14 cellular contexts compared by ENCODE assay signal in genomic region chrX:22445880-22446279, GRCh38.
DNase-seq lines count a peak whose midpoint lies in the region; ATAC-seq and TF ChIP-seq lines count a peak whose summit lies in the region.
"Had no signal": no experiment of that assay in that cellular context is flagged by ENCODE, and none has a peak within 500 bp of the region (broad histone marks: within the 10 kb centered on the region; RNA-seq: fewer than 3 reads in every experiment).

No MANE protein-coding gene starts in this region.

- no peak overlapping the region for H3K4me3 Mint-ChIP-seq in WTC11
- H3K4me3 Mint-ChIP-seq: CD14-positive monocyte; CD8-positive, alpha-beta T cell; IgD-negative memory B cell had no signal

- ATAC-seq in WTC11 (peak; percentile 87), HG03342 (IDR thresholded peaks at IDR 0.05; ENCODE audit: unreplicated experiment) (no peak)
- ATAC-seq: CD8-positive, alpha-beta T cell had no signal

- peak overlapping the region; percentile 65; the same call in 1 of the 2 replicates for H3K27ac Mint-ChIP-seq in WTC11
- H3K27ac Mint-ChIP-seq: CD14-positive monocyte; CD8-positive, alpha-beta T cell; IgD-negative memory B cell had no signal

- H3K36me3 ChIP-seq in HAP-1 (replicated peaks): no peaks in the 10 kb centered on the region

- no peaks in the 10 kb centered on the region for H3K27me3 ChIP-seq in HAP-1 (ENCODE audit: low read depth)

- no peak overlapping the region for H3K4me3 ChIP-seq in HAP-1

- H3K9me3 Mint-ChIP-seq in WTC11: peaks cover 23% of the 10 kb centered on the region
- H3K9me3 Mint-ChIP-seq: CD8-positive, alpha-beta T cell had no signal

- CTCF ChIA-PET in WTC11 (lab: Charles Lee): no interaction called here

- in situ Hi-C loops in HAP-1 (cut with MboI; ENCODE audit: low sequenced_read_pairs): no loop called here

- no peaks in the 10 kb centered on the region; the same call in 1 of the 2 replicates for H3K4me1 ChIP-seq in HAP-1
- H3K4me1 ChIP-seq: Caco-2 had no signal

- POLR2A ChIA-PET in WTC11 (lab: Charles Lee): no interaction called here

- TF ChIP-seq CTCF in WTC11 (IDR thresholded peaks at IDR 0.05): no peak

- no peaks in the 10 kb centered on the region for H3K9me3 ChIP-seq in HAP-1
- H3K9me3 ChIP-seq: Caco-2 had no signal

- H3K4me1 Mint-ChIP-seq in WTC11: peaks cover 14% of the 10 kb centered on the region
- H3K4me1 Mint-ChIP-seq: CD14-positive monocyte had no signal

- H3K27me3 Mint-ChIP-seq in WTC11 (ENCODE audit: low read depth): peaks cover 23% of the 10 kb centered on the region
- H3K27me3 Mint-ChIP-seq: IgD-negative memory B cell had no signal

- H3K36me3 Mint-ChIP-seq in WTC11: peaks cover 6% of the 10 kb centered on the region; the same call in 1 of the 2 replicates
- H3K36me3 Mint-ChIP-seq: CD14-positive monocyte; CD8-positive, alpha-beta T cell; IgD-negative memory B cell had no signal

- DNase-seq in ELF-1 (ENCODE audit: low read depth, low spot score) (peak; percentile 26), HAP-1 (ENCODE audit: low spot score in 2 of 2) (peak; percentile 51 to 56), WTC11 (ENCODE audit: low spot score) (no peak), iPS-NIHi11 (ENCODE audit: low spot score) (peak; percentile 4), DMS 273 treated with DMSO at 0.1 percent for 48 hours (lab: John Stamatoyannopoulos, UW) (no peak), OCI-M2 (lab: John Stamatoyannopoulos, UW; ENCODE audit: unreplicated experiment) (no peak)
- DNase-seq: Caco-2; CD8-positive, alpha-beta T cell; DMS53; H7; KG1 had no signal

TF ChIP-seq in WTC11, 78 proteins besides CTCF, POLR2A, EP300 and RAD21 (continues in another document):
- TF ChIP-seq E2F1 (CRISPR knock-in tag; IDR thresholded peaks at IDR 0.05): no peak
- TF ChIP-seq MAX (CRISPR knock-in tag; IDR thresholded peaks at IDR 0.05): no peak
- TF ChIP-seq, protein P1, sequence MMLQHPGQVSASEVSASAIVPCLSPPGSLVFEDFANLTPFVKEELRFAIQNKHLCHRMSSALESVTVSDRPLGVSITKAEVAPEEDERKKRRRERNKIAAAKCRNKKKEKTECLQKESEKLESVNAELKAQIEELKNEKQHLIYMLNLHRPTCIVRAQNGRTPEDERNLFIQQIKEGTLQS (CRISPR knock-in tag; conservative IDR thresholded peaks at IDR 0.05): no peak
- TF ChIP-seq TCF7 (CRISPR knock-in tag; IDR thresholded peaks at IDR 0.05; ENCODE audit: low read depth): no peak
- no peak for TF ChIP-seq E2F4 (CRISPR knock-in tag; IDR thresholded peaks at IDR 0.05; ENCODE audit: borderline replicate concordance, low read depth)
- no peak for TF ChIP-seq MXD4 (CRISPR knock-in tag; IDR thresholded peaks at IDR 0.05; ENCODE audit: borderline replicate concordance)
- TF ChIP-seq PRRX2 (CRISPR knock-in tag; IDR thresholded peaks at IDR 0.05): no peak
- TF ChIP-seq ZBTB43 (CRISPR knock-in tag; IDR thresholded peaks at IDR 0.05): no peak
- TF ChIP-seq GTF2I (CRISPR knock-in tag; conservative IDR thresholded peaks at IDR 0.05): no peak
- TF ChIP-seq E2F5 (CRISPR knock-in tag; IDR thresholded peaks at IDR 0.05): no peak
- no peak for TF ChIP-seq ZSCAN18 (CRISPR knock-in tag; IDR thresholded peaks at IDR 0.05)
- TF ChIP-seq IRF2 (CRISPR knock-in tag; IDR thresholded peaks at IDR 0.05; ENCODE audit: borderline replicate concordance, low read depth): no peak
- no peak for TF ChIP-seq HMGA2 (CRISPR knock-in tag; IDR thresholded peaks at IDR 0.05)
- TF ChIP-seq, protein P2, sequence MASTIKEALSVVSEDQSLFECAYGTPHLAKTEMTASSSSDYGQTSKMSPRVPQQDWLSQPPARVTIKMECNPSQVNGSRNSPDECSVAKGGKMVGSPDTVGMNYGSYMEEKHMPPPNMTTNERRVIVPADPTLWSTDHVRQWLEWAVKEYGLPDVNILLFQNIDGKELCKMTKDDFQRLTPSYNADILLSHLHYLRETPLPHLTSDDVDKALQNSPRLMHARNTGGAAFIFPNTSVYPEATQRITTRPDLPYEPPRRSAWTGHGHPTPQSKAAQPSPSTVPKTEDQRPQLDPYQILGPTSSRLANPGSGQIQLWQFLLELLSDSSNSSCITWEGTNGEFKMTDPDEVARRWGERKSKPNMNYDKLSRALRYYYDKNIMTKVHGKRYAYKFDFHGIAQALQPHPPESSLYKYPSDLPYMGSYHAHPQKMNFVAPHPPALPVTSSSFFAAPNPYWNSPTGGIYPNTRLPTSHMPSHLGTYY (CRISPR knock-in tag; IDR thresholded peaks at IDR 0.05): no peak

Comparison
In these comparisons a context has a peak if more than half of its experiments do, and no peak if none do; other contexts are left out.
1. DNase-seq: peak in ELF-1 (single experiment), HAP-1 (2 of 2) and iPS-NIHi11 (single experiment); none in WTC11 (single experiment), DMS 273 treated with DMSO at 0.1 percent for 48 hours (single experiment) and OCI-M2 (single experiment).